2 cellular contexts compared by ENCODE assay signal in genomic region chr12:93571360-93571853, GRCh38.
TF ChIP-seq lines count a peak whose summit lies in the region.

No MANE protein-coding gene starts in this region.

TF ChIP-seq in A549, 52 proteins besides CTCF, POLR2A, EP300 and RAD21 (continued from another document and continues in another):
- TF ChIP-seq, protein P1, sequence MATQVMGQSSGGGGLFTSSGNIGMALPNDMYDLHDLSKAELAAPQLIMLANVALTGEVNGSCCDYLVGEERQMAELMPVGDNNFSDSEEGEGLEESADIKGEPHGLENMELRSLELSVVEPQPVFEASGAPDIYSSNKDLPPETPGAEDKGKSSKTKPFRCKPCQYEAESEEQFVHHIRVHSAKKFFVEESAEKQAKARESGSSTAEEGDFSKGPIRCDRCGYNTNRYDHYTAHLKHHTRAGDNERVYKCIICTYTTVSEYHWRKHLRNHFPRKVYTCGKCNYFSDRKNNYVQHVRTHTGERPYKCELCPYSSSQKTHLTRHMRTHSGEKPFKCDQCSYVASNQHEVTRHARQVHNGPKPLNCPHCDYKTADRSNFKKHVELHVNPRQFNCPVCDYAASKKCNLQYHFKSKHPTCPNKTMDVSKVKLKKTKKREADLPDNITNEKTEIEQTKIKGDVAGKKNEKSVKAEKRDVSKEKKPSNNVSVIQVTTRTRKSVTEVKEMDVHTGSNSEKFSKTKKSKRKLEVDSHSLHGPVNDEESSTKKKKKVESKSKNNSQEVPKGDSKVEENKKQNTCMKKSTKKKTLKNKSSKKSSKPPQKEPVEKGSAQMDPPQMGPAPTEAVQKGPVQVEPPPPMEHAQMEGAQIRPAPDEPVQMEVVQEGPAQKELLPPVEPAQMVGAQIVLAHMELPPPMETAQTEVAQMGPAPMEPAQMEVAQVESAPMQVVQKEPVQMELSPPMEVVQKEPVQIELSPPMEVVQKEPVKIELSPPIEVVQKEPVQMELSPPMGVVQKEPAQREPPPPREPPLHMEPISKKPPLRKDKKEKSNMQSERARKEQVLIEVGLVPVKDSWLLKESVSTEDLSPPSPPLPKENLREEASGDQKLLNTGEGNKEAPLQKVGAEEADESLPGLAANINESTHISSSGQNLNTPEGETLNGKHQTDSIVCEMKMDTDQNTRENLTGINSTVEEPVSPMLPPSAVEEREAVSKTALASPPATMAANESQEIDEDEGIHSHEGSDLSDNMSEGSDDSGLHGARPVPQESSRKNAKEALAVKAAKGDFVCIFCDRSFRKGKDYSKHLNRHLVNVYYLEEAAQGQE (IDR thresholded peaks at IDR 0.05) = no peak
- no peak for TF ChIP-seq HMGXB4 (CRISPR knock-in tag; IDR thresholded peaks at IDR 0.05; ENCODE audit: borderline replicate concordance)
- no peak for TF ChIP-seq ZNF302 (CRISPR knock-in tag; IDR thresholded peaks at IDR 0.05)
- TF ChIP-seq JUN (IDR thresholded peaks at IDR 0.05) = no peak; a peak in 1 of 5 replicates
- TF ChIP-seq NFE2L2 (conservative IDR thresholded peaks at IDR 0.05; ENCODE audit: low read length) = no peak
- TF ChIP-seq PBX3 (IDR thresholded peaks at IDR 0.05) = no peak
- TF ChIP-seq EHMT2 (IDR thresholded peaks at IDR 0.05; ENCODE audit: low read depth) = no peak
- no peak for TF ChIP-seq ESRRA (IDR thresholded peaks at IDR 0.05; ENCODE audit: borderline replicate concordance, low read length)
- no peak for TF ChIP-seq ELK1 (IDR thresholded peaks at IDR 0.05; ENCODE audit: low read depth, low read length)
- no peak for TF ChIP-seq MAFK (IDR thresholded peaks at IDR 0.05; ENCODE audit: partially characterized antibody)
- TF ChIP-seq ZFP36 (IDR thresholded peaks at IDR 0.05; ENCODE audit: borderline replicate concordance, partially characterized antibody) = peak; percentile 34
- no peak for TF ChIP-seq NPAS2 (CRISPR knock-in tag; IDR thresholded peaks at IDR 0.05; ENCODE audit: borderline replicate concordance)
- no peak for TF ChIP-seq RARB (CRISPR knock-in tag; IDR thresholded peaks at IDR 0.05)
- TF ChIP-seq RCOR1 (IDR thresholded peaks at IDR 0.05; ENCODE audit: low read depth, low read length) = no peak
- no peak for TF ChIP-seq USF2 (IDR thresholded peaks at IDR 0.05)
- no peak for TF ChIP-seq SREBF2 (IDR thresholded peaks at IDR 0.05)
- TF ChIP-seq CHD2 (IDR thresholded peaks at IDR 0.05; ENCODE audit: low read length, partially characterized antibody) = peak; percentile 39
- no peak for TF ChIP-seq CBX2 (IDR thresholded peaks at IDR 0.05; ENCODE audit: borderline replicate concordance, low read depth)
- no peak for TF ChIP-seq KDM5A (IDR thresholded peaks at IDR 0.05)
- TF ChIP-seq CHD4 (IDR thresholded peaks at IDR 0.05; ENCODE audit: borderline replicate concordance) = no peak
- TF ChIP-seq CEBPB (IDR thresholded peaks at IDR 0.05) = no peak
- no peak for TF ChIP-seq RFX5 (IDR thresholded peaks at IDR 0.05)
- TF ChIP-seq PHF8 (IDR thresholded peaks at IDR 0.05; ENCODE audit: borderline replicate concordance, low read depth) = peak; percentile 78; the same call in 1 of the 2 replicates
- TF ChIP-seq, protein P2, sequence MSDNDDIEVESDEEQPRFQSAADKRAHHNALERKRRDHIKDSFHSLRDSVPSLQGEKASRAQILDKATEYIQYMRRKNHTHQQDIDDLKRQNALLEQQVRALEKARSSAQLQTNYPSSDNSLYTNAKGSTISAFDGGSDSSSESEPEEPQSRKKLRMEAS (IDR thresholded peaks at IDR 0.05) = peak; percentile 11; the same call in 1 of the 2 replicates
- TF ChIP-seq GATA3 (IDR thresholded peaks at IDR 0.05; ENCODE audit: borderline replicate concordance) = no peak

TF ChIP-seq in SK-N-SH, 30 proteins besides CTCF, POLR2A, EP300 and RAD21 (continued from another document):
- no peak for TF ChIP-seq MXI1 (IDR thresholded peaks at IDR 0.05; ENCODE audit: low read depth, low read length)
- no peak for TF ChIP-seq EZH2phosphoT487 (IDR thresholded peaks at IDR 0.05; ENCODE audit: borderline replicate concordance, low read depth)
